In the genomic region with DNA sequence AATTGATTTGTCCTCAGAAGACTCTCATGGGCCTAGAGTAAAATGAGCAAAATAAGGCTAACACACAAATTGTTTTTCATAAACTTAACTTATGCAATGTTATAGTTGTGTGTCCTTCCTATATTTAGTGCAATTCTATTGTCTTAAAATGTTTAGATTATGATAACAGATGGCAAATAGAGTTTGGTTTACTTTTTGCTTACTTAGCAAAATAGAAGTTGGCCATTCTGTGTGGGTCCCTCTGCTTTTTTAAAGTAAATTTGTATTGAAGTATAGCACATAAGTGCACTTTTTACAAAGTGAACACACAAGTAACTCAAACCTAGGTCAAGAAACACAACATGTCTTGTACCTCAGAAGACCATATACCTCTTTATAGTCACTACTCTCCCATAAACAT, we compare ENCODE assay signal across 33 cellular contexts.
"Had no signal": no experiment of that assay in that cellular context is flagged by ENCODE, and none has a peak within 500 bp of the region (broad histone marks: within the 10 kb centered on the region; RNA-seq: fewer than 3 reads in every experiment).

No MANE protein-coding gene starts in this region.

- H3K27ac ChIP-seq: adrenal gland, body of pancreas, brain microvascular endothelial cell, breast epithelium, VCaP had no signal

- H3K27me3 ChIP-seq: adrenal gland, body of pancreas, brain microvascular endothelial cell, breast epithelium had no signal

- FAIRE-seq: astrocyte, TTC549 had no signal

- ATAC-seq: activated CD8-positive, alpha-beta T cell treated with anti-CD3 and anti-CD28 coated beads for 36 hours; activated naive CD4-positive, alpha-beta T cell treated with anti-CD3 and anti-CD28 coated beads, Interleukin-2, amount 50 U/mL, for 72 hours; activated T-cell treated with anti-CD3 and anti-CD28 coated beads, Interleukin-2, amount 50 U/mL, for 4 hours; activated T-cell treated with anti-CD3 and anti-CD28 coated beads, Interleukin-2, amount 50 U/mL, for 72 hours; activated T-helper 17 cell treated with anti-CD3 and anti-CD28 coated beads, Interleukin-2, amount 50 U/mL, for 72 hours; body of pancreas had no signal

- H3K36me3 ChIP-seq: adrenal gland, brain microvascular endothelial cell, breast epithelium had no signal

- DNase-seq: activated B cell treated with CpG ODN at 0.5 μM for 24 hours; activated CD4-positive, alpha-beta memory T cell treated with anti-CD3 and anti-CD28 coated beads for 36 hours; activated CD4-positive, alpha-beta T cell treated with anti-CD3 and anti-CD28 coated beads for 4 hours; activated CD4-positive, alpha-beta T cell treated with anti-CD3 and anti-CD28 coated beads, Interleukin-2, amount 10 ng/mL, durations not matched to agents 24 days and 14 days; activated CD4-positive, alpha-beta T cell treated with anti-CD3 and anti-CD28 coated beads, Interleukin-2, amount 50 U/mL, for 1 hour; activated CD4-positive, alpha-beta T cell treated with anti-CD3 and anti-CD28 coated beads, Interleukin-2, amount 50 U/mL, for 4 hours; activated CD4-positive, CD25-positive, alpha-beta regulatory T cell treated with anti-CD3 and anti-CD28 coated beads, Interleukin-2, amount 50 U/mL, for 72 hours; activated CD8-positive, alpha-beta memory T cell treated with anti-CD3 and anti-CD28 coated beads, Interleukin-2, amount 50 U/mL, for 4 hours; activated CD8-positive, alpha-beta T cell treated with anti-CD3 and anti-CD28 coated beads for 36 hours; activated effector memory CD4-positive, alpha-beta T cell treated with anti-CD3 and anti-CD28 coated beads, Interleukin-2, amount 50 U/mL, for 16 hours; activated gamma-delta T cell treated with Interleukin-2 at 50 U/mL for 16 hours; activated naive CD4-positive, alpha-beta T cell; activated naive CD4-positive, alpha-beta T cell treated with anti-CD3 and anti-CD28 coated beads for 36 hours; activated naive CD4-positive, alpha-beta T cell treated with anti-CD3 and anti-CD28 coated beads, Interleukin-2, amount 50 U/mL, for 16 hours; activated naive CD8-positive, alpha-beta T cell treated with anti-CD3 and anti-CD28 coated beads for 36 hours; activated T-cell treated with anti-CD3 and anti-CD28 coated beads for 4 hours; activated T-cell treated with anti-CD3 and anti-CD28 coated beads, Interleukin-2, amount 50 U/mL, for 1 hour; activated T-cell treated with anti-CD3 and anti-CD28 coated beads, Interleukin-2, amount 50 U/mL, for 4 hours; activated T-cell treated with anti-CD3 and anti-CD28 coated beads, Interleukin-2, amount 50 U/mL, for 72 hours; adrenal gland; amniotic stem cell; aorta; body of pancreas; brain microvascular endothelial cell; central memory CD4-positive, alpha-beta T cell; T-helper 2 cell; T-helper 9 cell had no signal

- H3K4me1 ChIP-seq: adrenal gland, body of pancreas, breast epithelium had no signal

- H3K4me3 ChIP-seq: adrenal gland, body of pancreas, breast epithelium had no signal

- H3K9me3 ChIP-seq: adrenal gland, body of pancreas, breast epithelium had no signal
